34 cellular contexts compared by ENCODE assay signal in genomic region chr19:9086761-9087160, GRCh38. TPM values are rescaled to one million over a fixed set of nuclear protein-coding genes. Genes with fewer than 3 reads are reported as not detected.
A peak's percentile ranks its signal among the peaks of the same experiment; 100 is the strongest.
DNase-seq lines count a peak whose midpoint lies in the region; TF ChIP-seq lines count a peak whose summit lies in the region.
"Had no signal": no experiment of that assay in that cellular context is flagged by ENCODE, and none has a peak within 500 bp of the region (broad histone marks: within the 10 kb centered on the region; RNA-seq: fewer than 3 reads in every experiment).

Gene OR1M1, plus strand, starts transcription at chr19:9087061. Its CDS starts 6,184 bp downstream, at chr19:9093245.

- no peak within 1 kb of the TSS for H3K27ac Mint-ChIP-seq in endothelial cell (ENCODE audit: unreplicated experiment)
- no peak within 1 kb of the TSS for H3K27ac Mint-ChIP-seq in neural progenitor cell
- H3K27ac Mint-ChIP-seq: B cell; CD4-positive, alpha-beta T cell; CD4-positive, CD25-positive, alpha-beta regulatory T cell; CD8-positive, alpha-beta T cell had no signal

- H3K27ac ChIP-seq in neural progenitor cell = no peak within 1 kb of the TSS
- H3K27ac ChIP-seq: 22Rv1; A549; BLaER1; BLaER1 treated with 17β-estradiol and CSF1 and Interleukin-3, amounts not matched to agents 10 nM and 100 nM; C4-2B had no signal

- no peak within 1 kb of the TSS for H2AFZ ChIP-seq in neural progenitor cell (replicated peaks)

- no peaks in the 10 kb centered on the region for H3K4me1 Mint-ChIP-seq in endothelial cell (ENCODE audit: unreplicated experiment)
- no peaks in the 10 kb centered on the region for H3K4me1 Mint-ChIP-seq in neural progenitor cell
- H3K4me1 Mint-ChIP-seq: B cell; CD14-positive monocyte; CD4-positive, alpha-beta memory T cell; CD4-positive, CD25-positive, alpha-beta regulatory T cell; CD8-positive, alpha-beta memory T cell had no signal

- no peaks in the 10 kb centered on the region for H3K9me3 ChIP-seq in neural progenitor cell (ENCODE audit: low read depth)
- H3K9me3 ChIP-seq: A549; BE2C; BLaER1; BLaER1 treated with 17β-estradiol and CSF1 and Interleukin-3, amounts not matched to agents 10 nM and 100 nM; Caco-2 had no signal

- no peak within 1 kb of the TSS for H3K4me2 ChIP-seq in neural progenitor cell
- H3K4me2 ChIP-seq: A549; BLaER1; BLaER1 treated with 17β-estradiol and CSF1 and Interleukin-3, amounts not matched to agents 10 nM and 100 nM had no signal

- no peak within 1 kb of the TSS for H3K4me3 ChIP-seq in neural progenitor cell
- H3K4me3 ChIP-seq: A549; BLaER1; BLaER1 treated with 17β-estradiol and CSF1 and Interleukin-3, amounts not matched to agents 10 nM and 100 nM had no signal

- H4K20me1 ChIP-seq in neural progenitor cell (ENCODE audit: low read depth) = no peaks in the 10 kb centered on the region
- H4K20me1 ChIP-seq: BLaER1; BLaER1 treated with 17β-estradiol and CSF1 and Interleukin-3, amounts not matched to agents 10 nM and 100 nM had no signal

- no peaks in the 10 kb centered on the region for H3K36me3 ChIP-seq in neural progenitor cell
- H3K36me3 ChIP-seq: BE2C; BLaER1; BLaER1 treated with 17β-estradiol and CSF1 and Interleukin-3, amounts not matched to agents 10 nM and 100 nM had no signal

- H3K9ac ChIP-seq in neural progenitor cell = no peak within 1 kb of the TSS
- H3K9ac ChIP-seq: BLaER1; BLaER1 treated with 17β-estradiol and CSF1 and Interleukin-3, amounts not matched to agents 10 nM and 100 nM had no signal

- no peaks in the 10 kb centered on the region for H3K4me1 ChIP-seq in neural progenitor cell
- H3K4me1 ChIP-seq: A549; BE2C; BLaER1 treated with 17β-estradiol and CSF1 and Interleukin-3, amounts not matched to agents 10 nM and 100 nM; Caco-2 had no signal

- H3K27me3 Mint-ChIP-seq in endothelial cell (ENCODE audit: unreplicated experiment) (no peaks in the 10 kb centered on the region), neural progenitor cell (ENCODE audit: insufficient read depth, low read depth) (peaks cover 4% of the 10 kb centered on the region)
- H3K27me3 Mint-ChIP-seq: CD4-positive, CD25-positive, alpha-beta regulatory T cell had no signal

- H3K9me3 Mint-ChIP-seq in endothelial cell (ENCODE audit: unreplicated experiment) (peaks cover 21% of the 10 kb centered on the region), neural progenitor cell (peaks cover 6% of the 10 kb centered on the region)
- H3K9me3 Mint-ChIP-seq: CD4-positive, alpha-beta memory T cell; CD4-positive, alpha-beta T cell; CD8-positive, alpha-beta T cell had no signal

- TF ChIP-seq CTCF in endothelial cell (IDR thresholded peaks at IDR 0.05; ENCODE audit: unreplicated experiment) = no peak
- TF ChIP-seq CTCF in neural progenitor cell (IDR thresholded peaks at IDR 0.05) = no peak

- no peaks in the 10 kb centered on the region for H3F3A ChIP-seq in neural progenitor cell (ENCODE audit: low read depth)

- peak within 1 kb of the TSS; percentile 21 for H3K4me3 Mint-ChIP-seq in endothelial cell (ENCODE audit: unreplicated experiment)
- H3K4me3 Mint-ChIP-seq in neural progenitor cell = peak within 1 kb of the TSS; percentile 22
- H3K4me3 Mint-ChIP-seq: B cell; CD14-positive monocyte; CD4-positive, alpha-beta memory T cell; CD4-positive, alpha-beta T cell; CD4-positive, CD25-positive, alpha-beta regulatory T cell; CD8-positive, alpha-beta memory T cell; CD8-positive, alpha-beta T cell had no signal

- DNase-seq in endothelial cell (ENCODE audit: low spot score) = no peak
- DNase-seq in neural progenitor cell (ENCODE audit: low spot score) = no peak
- DNase-seq in glomerular visceral epithelial cell (ENCODE audit: extremely low spot score) = no peak
- DNase-seq in stimulated activated CD4-positive, alpha-beta T cell treated with anti-CD3 and anti-CD28 coated beads, Interleukin-4, amount 100 ng/mL, for 4 hours = no peak
- DNase-seq: 8988T; ACHN; AML-193; BE2C; C1 segment of cervical spinal cord; Caco-2; Calu3; CD4-positive, alpha-beta memory T cell; CD4-positive, alpha-beta T cell; CD4-positive, CD25-positive, alpha-beta regulatory T cell; CD8-positive, alpha-beta memory T cell; CD8-positive, alpha-beta T cell; COR-L47; DMS 273 treated with DMSO at 0.1 percent for 48 hours; DMS153; DMS53; DMS79; DMS79 treated with DMSO at 0.1 percent for 48 hours; DND-41; EL had no signal

- H3K36me3 Mint-ChIP-seq in endothelial cell (ENCODE audit: low read depth, unreplicated experiment) = peaks cover 9% of the 10 kb centered on the region
- no peaks in the 10 kb centered on the region for H3K36me3 Mint-ChIP-seq in neural progenitor cell
- H3K36me3 Mint-ChIP-seq: CD14-positive monocyte; CD4-positive, alpha-beta memory T cell; CD4-positive, CD25-positive, alpha-beta regulatory T cell; CD8-positive, alpha-beta memory T cell; CD8-positive, alpha-beta T cell had no signal

- H3K27me3 ChIP-seq in neural progenitor cell = no peaks in the 10 kb centered on the region
- H3K27me3 ChIP-seq: BLaER1; BLaER1 treated with 17β-estradiol and CSF1 and Interleukin-3, amounts not matched to agents 10 nM and 100 nM had no signal

- no peaks in the 10 kb centered on the region for H3K79me2 ChIP-seq in neural progenitor cell (ENCODE audit: low read depth)

RNA-seq across cellular contexts. Expression of gene OR1M1, which starts in this region (rescaled TPM):
- total RNA-seq in endothelial cell (ENCODE audit: unreplicated experiment) (not detected), neural progenitor cell (ENCODE audit: low replicate concordance) (not detected in 2 replicates)
- total RNA-seq: A172; A673; B cell; Caco-2; Calu3; CD4-positive, alpha-beta memory T cell; CD4-positive, alpha-beta T cell; CD4-positive, CD25-positive, alpha-beta regulatory T cell; CD8-positive, alpha-beta memory T cell; CD8-positive, alpha-beta T cell; Daoy had no signal
